ENCODE assay signal across 1 cellular context in genomic region chr20:36676701-36677421, GRCh38.
A peak's percentile ranks its signal among the peaks of the same experiment; 100 is the strongest.
TF ChIP-seq lines count a peak whose summit lies in the region.

No MANE protein-coding gene starts in this region.

TF ChIP-seq in HepG2, 621 proteins besides CTCF, POLR2A, EP300 and RAD21 (continued from another document and continues in another):
- TF ChIP-seq DMTF1 (CRISPR knock-in tag; IDR thresholded peaks at IDR 0.05) (no peak), CEBPZ (IDR thresholded peaks at IDR 0.05; ENCODE audit: low read length) (no peak), NCOR1 (IDR thresholded peaks at IDR 0.05; ENCODE audit: borderline replicate concordance, low read length) (no peak), PPARG (CRISPR knock-in tag; conservative IDR thresholded peaks at IDR 0.05) (no peak), TCF7L2 (IDR thresholded peaks at IDR 0.05; ENCODE audit: low read depth, low read length) (no peak), ZNF737 (CRISPR knock-in tag; IDR thresholded peaks at IDR 0.05; ENCODE audit: borderline replicate concordance) (0 out of 2 replicates have a peak, but pooled peaks have one; percentile 52), ZBTB37 (CRISPR knock-in tag; IDR thresholded peaks at IDR 0.05) (no peak), ZZZ3 (CRISPR knock-in tag; IDR thresholded peaks at IDR 0.05; ENCODE audit: borderline replicate concordance) (no peak), JUNB (CRISPR knock-in tag; IDR thresholded peaks at IDR 0.05; ENCODE audit: borderline replicate concordance) (no peak), ZNF773 (CRISPR knock-in tag; IDR thresholded peaks at IDR 0.05; ENCODE audit: borderline replicate concordance) (no peak), ZNF672 (CRISPR knock-in tag; IDR thresholded peaks at IDR 0.05) (no peak), ZNF142 (CRISPR knock-in tag; IDR thresholded peaks at IDR 0.05) (no peak), BCL6 (CRISPR knock-in tag; IDR thresholded peaks at IDR 0.05) (no peak), MAFF (IDR thresholded peaks at IDR 0.05; ENCODE audit: low read depth, low read length) (no peak), AHDC1 (CRISPR knock-in tag; IDR thresholded peaks at IDR 0.05; ENCODE audit: borderline replicate concordance) (no peak), RBFOX2 (IDR thresholded peaks at IDR 0.05; ENCODE audit: low read depth, low read length) (peak; percentile 84), DR1 (CRISPR knock-in tag; IDR thresholded peaks at IDR 0.05) (peak; percentile 53; the same call in 1 of the 2 replicates), SAFB2 (CRISPR knock-in tag; IDR thresholded peaks at IDR 0.05; ENCODE audit: borderline replicate concordance, low read depth) (no peak), ZNF251 (CRISPR knock-in tag; IDR thresholded peaks at IDR 0.05) (no peak), ZNF768 (CRISPR knock-in tag; IDR thresholded peaks at IDR 0.05) (no peak; the same call in 1 of the 2 replicates), STAG1 (CRISPR knock-in tag; IDR thresholded peaks at IDR 0.05) (no peak), ZFY (CRISPR knock-in tag; IDR thresholded peaks at IDR 0.05) (peak; percentile 29; the same call in 1 of the 2 replicates), SNRNP70 (IDR thresholded peaks at IDR 0.05; ENCODE audit: low read depth, low read length) (no peak), HOMEZ (CRISPR knock-in tag; IDR thresholded peaks at IDR 0.05; ENCODE audit: low read depth) (no peak), IRX3 (CRISPR knock-in tag; IDR thresholded peaks at IDR 0.05; ENCODE audit: borderline replicate concordance, low read depth) (no peak), HDAC1 (CRISPR knock-in tag; IDR thresholded peaks at IDR 0.05) (no peak), FOXA3 (CRISPR knock-in tag; IDR thresholded peaks at IDR 0.05) (no peak), SOX13 (IDR thresholded peaks at IDR 0.05) (no peak), SOX13 (CRISPR knock-in tag; conservative IDR thresholded peaks at IDR 0.05 in 1 of 2, IDR thresholded peaks at IDR 0.05 in 1 of 2) (no peak), ZBTB33 (CRISPR knock-in tag; IDR thresholded peaks at IDR 0.05) (peak; percentile 20; the same call in 1 of the 2 replicates), ZNF33A (CRISPR knock-in tag; IDR thresholded peaks at IDR 0.05; ENCODE audit: borderline replicate concordance) (no peak), IRF9 (CRISPR knock-in tag; IDR thresholded peaks at IDR 0.05; ENCODE audit: borderline replicate concordance) (no peak), ZNF446 (CRISPR knock-in tag; IDR thresholded peaks at IDR 0.05) (no peak)
